30 cellular contexts compared by ENCODE assay signal in the genomic region with DNA sequence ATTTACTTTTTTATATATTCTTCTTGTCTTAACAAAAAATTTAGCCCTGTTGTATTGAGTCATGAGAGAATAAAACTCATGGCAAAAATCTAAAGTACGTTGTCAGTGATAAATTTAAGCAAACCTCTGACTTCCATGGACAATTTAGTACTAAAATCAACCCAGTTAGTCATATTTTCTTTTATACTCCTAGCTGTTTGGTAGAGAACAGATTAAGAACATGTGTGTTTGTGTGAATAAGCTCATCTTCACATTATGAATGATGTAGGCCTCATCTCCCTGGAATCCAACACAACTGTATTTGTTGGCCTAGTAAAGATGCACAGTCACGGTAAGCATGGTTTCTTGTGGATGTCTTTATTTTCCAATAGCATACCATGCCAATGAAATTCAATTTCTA. TPM values are rescaled to one million over a fixed set of nuclear protein-coding genes. Genes with fewer than 3 reads are reported as not detected.
DNase-seq lines count a peak whose midpoint lies in the region; FAIRE-seq and TF ChIP-seq lines count a peak whose summit lies in the region.
"Had no signal": no experiment of that assay in that cellular context is flagged by ENCODE, and none has a peak within 500 bp of the region (broad histone marks: within the 10 kb centered on the region; RNA-seq: fewer than 3 reads in every experiment).

No MANE protein-coding gene starts in this region.

- no peak overlapping the region for H3K4me2 ChIP-seq in astrocyte (ENCODE audit: low read length)
- no peak overlapping the region for H3K4me2 ChIP-seq in osteoblast (ENCODE audit: insufficient read depth, low read length)
- H3K4me2 ChIP-seq: BLaER1 treated with 17β-estradiol and CSF1 and Interleukin-3, amounts not matched to agents 10 nM and 100 nM; KMS-11 had no signal

- in situ Hi-C loops in G401 (cut with HindIII; ENCODE audit: low sequenced_read_pairs), result no loop called here

- H3K9me3 Mint-ChIP-seq in astrocyte (ENCODE audit: unreplicated experiment), result no peaks in the 10 kb centered on the region

- H2AFZ ChIP-seq in ACC112 (ENCODE audit: low read length, unreplicated experiment) (no peak overlapping the region), astrocyte (ENCODE audit: low read depth, low read length) (no peak overlapping the region), osteoblast (ENCODE audit: low read length) (no peak overlapping the region)

- no peaks in the 10 kb centered on the region for H4K20me1 ChIP-seq in astrocyte (ENCODE audit: insufficient read depth, low read length)
- H4K20me1 ChIP-seq in osteoblast (ENCODE audit: insufficient read depth, low read length), result no peaks in the 10 kb centered on the region
- H4K20me1 ChIP-seq: BLaER1 treated with 17β-estradiol and CSF1 and Interleukin-3, amounts not matched to agents 10 nM and 100 nM had no signal

- no peak overlapping the region for H3K9ac ChIP-seq in astrocyte (ENCODE audit: low read length)
- H3K9ac ChIP-seq: BLaER1 treated with 17β-estradiol and CSF1 and Interleukin-3, amounts not matched to agents 10 nM and 100 nM; KMS-11 had no signal

- H3K79me2 ChIP-seq in ACC112 (ENCODE audit: control insufficient read depth, insufficient read depth, low read length, unreplicated experiment), result no peaks in the 10 kb centered on the region
- H3K79me2 ChIP-seq in astrocyte (ENCODE audit: insufficient read depth, low read length), result no peaks in the 10 kb centered on the region
- no peaks in the 10 kb centered on the region for H3K79me2 ChIP-seq in osteoblast (ENCODE audit: insufficient read depth, low read length)

- no peaks in the 10 kb centered on the region for H3K27me3 Mint-ChIP-seq in astrocyte (ENCODE audit: low read depth, unreplicated experiment)
- H3K27me3 Mint-ChIP-seq: CD4-positive, alpha-beta T cell; IgD-negative memory B cell had no signal

- H3K4me3 Mint-ChIP-seq in astrocyte (ENCODE audit: unreplicated experiment), result no peak overlapping the region
- H3K4me3 Mint-ChIP-seq: CD4-positive, alpha-beta T cell; H9; IgD-negative memory B cell had no signal

- no peak overlapping the region for H3K27ac Mint-ChIP-seq in astrocyte (ENCODE audit: unreplicated experiment)
- H3K27ac Mint-ChIP-seq: CD4-positive, alpha-beta T cell; H9; IgD-negative memory B cell had no signal

- FAIRE-seq in astrocyte (lab: Jason Lieb, UNC) (peak; percentile 87), D721Med (lab: Jason Lieb, UNC) (no peak)
- FAIRE-seq: GM18507 had no signal

- H3K36me3 ChIP-seq in ACC112 (ENCODE audit: insufficient read depth, low read length) (no peaks in the 10 kb centered on the region), astrocyte (ENCODE audit: insufficient read depth, low read length) (no peaks in the 10 kb centered on the region), osteoblast (ENCODE audit: insufficient read depth, low read length) (no peaks in the 10 kb centered on the region)
- H3K36me3 ChIP-seq: BLaER1 treated with 17β-estradiol and CSF1 and Interleukin-3, amounts not matched to agents 10 nM and 100 nM; SJCRH30 had no signal

- H3K4me3 ChIP-seq in ACC112 (ENCODE audit: low read depth, low read length) (no peak overlapping the region), astrocyte (ENCODE audit: insufficient read depth, low read depth, low read length) (no peak overlapping the region), osteoblast (ENCODE audit: insufficient read depth, low read length) (no peak overlapping the region)
- H3K4me3 ChIP-seq: BLaER1 treated with 17β-estradiol and CSF1 and Interleukin-3, amounts not matched to agents 10 nM and 100 nM; SJCRH30 had no signal

- H3K4me1 ChIP-seq in ACC112 (ENCODE audit: control insufficient read depth, insufficient read depth, low read length, unreplicated experiment) (peaks cover 29% of the 10 kb centered on the region), astrocyte (ENCODE audit: insufficient read depth, low read length) (peaks cover 5% of the 10 kb centered on the region), osteoblast (ENCODE audit: insufficient read depth, low read length) (peaks cover 28% of the 10 kb centered on the region)
- H3K4me1 ChIP-seq: BLaER1 treated with 17β-estradiol and CSF1 and Interleukin-3, amounts not matched to agents 10 nM and 100 nM; SJCRH30 had no signal

- H3K4me1 Mint-ChIP-seq in astrocyte (ENCODE audit: low read depth, unreplicated experiment), result no peaks in the 10 kb centered on the region
- H3K4me1 Mint-ChIP-seq: H9, IgD-negative memory B cell had no signal

- H3K27ac ChIP-seq in ACC112 (ENCODE audit: low read depth, low read length) (peak overlapping the region; percentile 19; the same call in 1 of the 2 replicates), astrocyte (ENCODE audit: low read depth, low read length) (no peak overlapping the region), osteoblast (ENCODE audit: low read depth, low read length) (peak overlapping the region; percentile 53)
- H3K27ac ChIP-seq: 22Rv1; BLaER1 treated with 17β-estradiol and CSF1 and Interleukin-3, amounts not matched to agents 10 nM and 100 nM; KMS-11; SJCRH30 had no signal

- DNase-seq in GM04503 (ENCODE audit: low read depth) (peak; percentile 57), astrocyte (ENCODE audit: low read depth) (no peak), osteoblast (ENCODE audit: insufficient read length, low spot score, missing footprints) (no peak), NCI-H1048 (lab: John Stamatoyannopoulos, UW) (no peak), G401 (ENCODE audit: low spot score) (no peak), D721Med (ENCODE audit: insufficient read length, low spot score) (no peak), GDM1 (lab: John Stamatoyannopoulos, UW) (no peak)
- DNase-seq: ACHN; AML-193; CD4-positive, alpha-beta T cell; DMS53; GF-D8; H9; NCI-H1092; NCI-H1436; NCI-H187 treated with DMSO at 0.1 percent for 48 hours; NCI-H2171 treated with DMSO at 0.1 percent for 48 hours; NCI-H524; NCI-H748 treated with DMSO at 0.1 percent for 48 hours; PC-3; SJCRH30 had no signal

- TF ChIP-seq CTCF in astrocyte (IDR thresholded peaks at IDR 0.05; ENCODE audit: insufficient read depth, low read depth, low read length) (no peak), osteoblast (IDR thresholded peaks at IDR 0.05; ENCODE audit: extremely low read depth, low read depth, low read length) (no peak), D721Med (IDR thresholded peaks at IDR 0.05; ENCODE audit: insufficient read depth, missing control alignments) (no peak)

- H3K27me3 ChIP-seq in ACC112 (ENCODE audit: insufficient read depth, low read length) (no peaks in the 10 kb centered on the region), astrocyte (ENCODE audit: insufficient read depth, low read length) (no peaks in the 10 kb centered on the region), osteoblast (ENCODE audit: insufficient read depth, low read length) (no peaks in the 10 kb centered on the region)
- H3K27me3 ChIP-seq: SJCRH30 had no signal

- H3K36me3 Mint-ChIP-seq in astrocyte (ENCODE audit: low read depth, unreplicated experiment), result no peaks in the 10 kb centered on the region
- H3K36me3 Mint-ChIP-seq: IgD-negative memory B cell had no signal

- no peaks in the 10 kb centered on the region for H3K9me3 ChIP-seq in astrocyte (ENCODE audit: insufficient read depth, low read depth, low read length)
- no peaks in the 10 kb centered on the region for H3K9me3 ChIP-seq in osteoblast (ENCODE audit: low read depth, low read length)
- H3K9me3 ChIP-seq: SJCRH30 had no signal

RNA-seq across cellular contexts. Expression of gene FAM47B, which starts 40.8 kb away (rescaled TPM):
- total RNA-seq in astrocyte, result not detected in 2 replicates
- not detected in 2 replicates for total RNA-seq in osteoblast
- not detected in 2 replicates for total RNA-seq in G401 (2014; rRNA removed; shearing (Covaris generic))
- total RNA-seq: CD4-positive, alpha-beta T cell; Daoy; H9; PC-3; Right ventricle myocardium inferior; RPMI7951; SJCRH30 had no signal
